ENCODE assay signal across 1 cellular context in genomic region chr13:113597386-113598080, GRCh38.
TF ChIP-seq lines count a peak whose summit lies in the region.

No MANE protein-coding gene starts in this region.

TF ChIP-seq in WTC11, 78 proteins besides CTCF, POLR2A, EP300 and RAD21 (continued from another document):
- TF ChIP-seq GRHL2 (CRISPR knock-in tag; IDR thresholded peaks at IDR 0.05; ENCODE audit: insufficient replicate concordance, severe bottlenecking): no peak
- no peak for TF ChIP-seq E2F1 (CRISPR knock-in tag; IDR thresholded peaks at IDR 0.05)
- TF ChIP-seq ZMAT4 (CRISPR knock-in tag; IDR thresholded peaks at IDR 0.05): no peak
